In the genomic region with DNA sequence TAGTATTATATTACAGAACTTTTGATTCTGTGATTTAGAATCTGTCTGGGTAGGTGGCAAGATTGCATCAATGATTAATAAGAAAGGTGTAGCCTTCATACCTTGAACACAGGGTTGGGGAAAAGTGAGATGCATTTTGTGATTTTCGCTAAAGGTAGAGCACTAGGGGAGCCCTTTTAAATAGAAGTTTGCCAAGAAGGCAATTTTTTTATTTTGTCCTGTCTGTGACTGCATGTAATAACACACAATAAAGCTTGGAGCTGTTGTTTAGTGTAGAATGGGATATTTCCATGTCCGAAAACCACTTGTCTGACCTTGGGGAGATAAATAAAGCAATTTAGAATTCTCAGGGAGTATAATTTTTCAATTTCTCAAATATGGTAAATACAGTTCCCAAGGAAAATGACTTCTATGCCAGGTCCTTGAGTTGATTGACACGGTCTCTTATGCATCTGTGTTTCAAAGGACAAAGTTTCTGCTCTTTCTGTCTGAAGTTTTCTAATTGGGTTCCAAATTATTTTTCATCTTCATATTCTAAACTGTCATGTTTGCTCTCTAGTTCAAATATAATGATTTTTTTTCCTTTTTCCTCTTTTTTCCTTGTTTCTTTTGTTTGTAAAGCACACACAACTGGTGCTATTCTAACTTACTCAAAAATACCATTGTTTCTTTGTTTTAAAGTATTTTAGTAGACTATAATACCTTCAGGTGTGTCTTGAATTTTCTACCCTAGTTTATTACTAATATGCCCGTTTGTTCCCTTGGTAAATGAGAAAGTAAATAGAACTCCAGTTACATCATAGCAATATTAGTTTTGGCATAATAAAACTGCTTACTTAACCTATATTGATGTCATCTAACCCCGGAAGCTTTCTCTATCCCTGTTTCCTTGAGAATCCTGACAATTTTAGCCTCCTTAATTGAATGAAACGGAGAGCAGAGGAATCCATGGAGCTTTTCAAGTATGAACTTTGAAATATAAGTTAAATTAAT, we compare ENCODE assay signal across 24 cellular contexts.
DNase-seq lines count a peak whose midpoint lies in the region; ATAC-seq and TF ChIP-seq lines count a peak whose summit lies in the region.
"Had no signal": no experiment of that assay in that cellular context is flagged by ENCODE, and none has a peak within 500 bp of the region (broad histone marks: within the 10 kb centered on the region; RNA-seq: fewer than 3 reads in every experiment).

No MANE protein-coding gene starts in this region.

- H3K27ac Mint-ChIP-seq in HFFc6 (no peak overlapping the region), chondrocyte (ENCODE audit: unreplicated experiment) (peak overlapping the region; percentile 1)
- H3K27ac Mint-ChIP-seq in activated T-cell treated with anti-CD3 and anti-CD28 coated beads, Interleukin-2, amount 50 U/mL, for 24 hours: no peak overlapping the region
- H3K27ac Mint-ChIP-seq: activated CD4-positive, alpha-beta T cell treated with anti-CD3 and anti-CD28 coated beads, Interleukin-2, amount 10 ng/mL, durations not matched to agents 24 days and 14 days; activated naive CD4-positive, alpha-beta T cell treated with anti-CD3 and anti-CD28 coated beads, Interleukin-2, amount 50 U/mL, for 24 hours; stimulated activated memory B cell treated with anti-CD40 and anti-IgM and Interleukin-4, amounts not matched to agents 10 μg/mL and 1 μg/mL and 100 μg/mL, for 72 hours had no signal

- H3K79me2 ChIP-seq in ACC112 (ENCODE audit: control insufficient read depth, insufficient read depth, low read length, unreplicated experiment): no peaks in the 10 kb centered on the region

- H3K36me3 ChIP-seq in ACC112 (ENCODE audit: insufficient read depth, low read length) (peaks cover 7% of the 10 kb centered on the region), mucosa of descending colon (ENCODE audit: low read depth) (no peaks in the 10 kb centered on the region), tibial nerve (peaks cover 0 to 9% (median 0%) of the 10 kb centered on the region in 3 donors)
- H3K36me3 ChIP-seq: SJCRH30 had no signal

- H3K36me3 Mint-ChIP-seq in HFFc6 (ENCODE audit: low read depth) (peaks cover 14% of the 10 kb centered on the region), chondrocyte (ENCODE audit: low read depth) (peaks cover 24% of the 10 kb centered on the region)
- H3K36me3 Mint-ChIP-seq in activated T-cell treated with anti-CD3 and anti-CD28 coated beads, Interleukin-2, amount 50 U/mL, for 24 hours (ENCODE audit: low read depth): peaks cover 9% of the 10 kb centered on the region
- H3K36me3 Mint-ChIP-seq: CD4-positive, CD25-positive, alpha-beta regulatory T cell; stimulated activated memory B cell treated with anti-CD40 and anti-IgM and Interleukin-4, amounts not matched to agents 10 μg/mL and 1 μg/mL and 100 μg/mL, for 72 hours had no signal

- H3K4me1 ChIP-seq in ACC112 (ENCODE audit: control insufficient read depth, insufficient read depth, low read length, unreplicated experiment) (peaks cover 10% of the 10 kb centered on the region), mucosa of descending colon (ENCODE audit: low read depth) (no peaks in the 10 kb centered on the region), tibial nerve (peaks cover 0 to 4% (median 0%) of the 10 kb centered on the region in 4 donors)
- H3K4me1 ChIP-seq: testis had no signal

- H3K4me1 Mint-ChIP-seq in HFFc6 (ENCODE audit: low read depth) (peaks cover under 1% of the 10 kb centered on the region), chondrocyte (ENCODE audit: low read depth) (peaks cover 15% of the 10 kb centered on the region)
- no peaks in the 10 kb centered on the region for H3K4me1 Mint-ChIP-seq in activated T-cell treated with anti-CD3 and anti-CD28 coated beads, Interleukin-2, amount 50 U/mL, for 24 hours (ENCODE audit: low read depth)
- H3K4me1 Mint-ChIP-seq: activated CD4-positive, alpha-beta T cell treated with anti-CD3 and anti-CD28 coated beads, Interleukin-2, amount 10 ng/mL, durations not matched to agents 24 days and 14 days; activated naive CD4-positive, alpha-beta T cell treated with anti-CD3 and anti-CD28 coated beads, Interleukin-2, amount 50 U/mL, for 24 hours; CD4-positive, CD25-positive, alpha-beta regulatory T cell; neural crest cell; stimulated activated memory B cell treated with anti-CD40 and anti-IgM and Interleukin-4, amounts not matched to agents 10 μg/mL and 1 μg/mL and 100 μg/mL, for 72 hours had no signal

- peak; percentile 72 for ATAC-seq in mucosa of descending colon
- ATAC-seq: effector memory CD8-positive, alpha-beta T cell; Panc1; stimulated activated memory B cell treated with anti-CD40 and anti-IgM and Interleukin-4, amounts not matched to agents 10 μg/mL and 1 μg/mL and 100 μg/mL, for 72 hours had no signal

- TF ChIP-seq POLR2A in tibial nerve (IDR thresholded peaks at IDR 0.05): no peak

- no peak for TF ChIP-seq EP300 in tibial nerve (IDR thresholded peaks at IDR 0.05)

- H3K27me3 ChIP-seq in ACC112 (ENCODE audit: insufficient read depth, low read length) (no peaks in the 10 kb centered on the region), tibial nerve (no peaks in the 10 kb centered on the region)
- H3K27me3 ChIP-seq: SJCRH30, testis had no signal

- DNase-seq in HFFc6 (no peak), chondrocyte (ENCODE audit: low spot score) (no peak), mucosa of descending colon (no peak), tibial nerve (ENCODE audit: low spot score in 2 of 2) (no peak), mesenteric fat pad (ENCODE audit: low spot score) (no peak), HK-2 (ENCODE audit: unreplicated experiment) (no peak)
- no peak for DNase-seq in activated T-cell treated with anti-CD3 and anti-CD28 coated beads, Interleukin-2, amount 50 U/mL, for 24 hours
- DNase-seq: activated CD4-positive, alpha-beta T cell treated with anti-CD3 and anti-CD28 coated beads, Interleukin-2, amount 10 ng/mL, durations not matched to agents 24 days and 14 days; anterior cingulate cortex; CD4-positive, CD25-positive, alpha-beta regulatory T cell; effector memory CD8-positive, alpha-beta T cell; HCEC 1CT; Karpas-422; NCI-H1930; NCI-H446 treated with DMSO at 0.1 percent for 48 hours; NK-92 treated with Interleukin-12 subunit alpha and Interleukin-12 subunit beta, amount 100 ng/mL, for 24 hours; SJCRH30; small intestine; testis had no signal

- TF ChIP-seq CTCF in HFFc6 (IDR thresholded peaks at IDR 0.05) (0 out of 2 replicates have a peak, but pooled peaks have one; percentile 13), chondrocyte (IDR thresholded peaks at IDR 0.05) (no peak), mucosa of descending colon (IDR thresholded peaks at IDR 0.05) (no peak), tibial nerve (IDR thresholded peaks at IDR 0.05) (no peak)

- H3K9me3 Mint-ChIP-seq in HFFc6: no peaks in the 10 kb centered on the region
- no peaks in the 10 kb centered on the region for H3K9me3 Mint-ChIP-seq in chondrocyte (ENCODE audit: low read depth)
- H3K9me3 Mint-ChIP-seq in activated T-cell treated with anti-CD3 and anti-CD28 coated beads, Interleukin-2, amount 50 U/mL, for 24 hours: no peaks in the 10 kb centered on the region
- H3K9me3 Mint-ChIP-seq: activated CD4-positive, alpha-beta T cell treated with anti-CD3 and anti-CD28 coated beads, Interleukin-2, amount 10 ng/mL, durations not matched to agents 24 days and 14 days; activated naive CD4-positive, alpha-beta T cell treated with anti-CD3 and anti-CD28 coated beads, Interleukin-2, amount 50 U/mL, for 24 hours; effector memory CD8-positive, alpha-beta T cell; neural crest cell; stimulated activated memory B cell treated with anti-CD40 and anti-IgM and Interleukin-4, amounts not matched to agents 10 μg/mL and 1 μg/mL and 100 μg/mL, for 72 hours had no signal

- 61 to 67% methylated on average over 6 of the region's 6 CpGs for WGBS in tibial nerve, 2 donors

- H3K9me3 ChIP-seq in mucosa of descending colon (no peaks in the 10 kb centered on the region), tibial nerve (no peaks in the 10 kb centered on the region)
- H3K9me3 ChIP-seq: SJCRH30, testis had no signal

- H3K27me3 Mint-ChIP-seq in HFFc6 (ENCODE audit: insufficient read depth) (peaks cover 4% of the 10 kb centered on the region), chondrocyte (ENCODE audit: low read depth) (no peaks in the 10 kb centered on the region)
- no peaks in the 10 kb centered on the region for H3K27me3 Mint-ChIP-seq in activated T-cell treated with anti-CD3 and anti-CD28 coated beads, Interleukin-2, amount 50 U/mL, for 24 hours
- H3K27me3 Mint-ChIP-seq: activated CD4-positive, alpha-beta T cell treated with anti-CD3 and anti-CD28 coated beads, Interleukin-2, amount 10 ng/mL, durations not matched to agents 24 days and 14 days; activated naive CD4-positive, alpha-beta T cell treated with anti-CD3 and anti-CD28 coated beads, Interleukin-2, amount 50 U/mL, for 24 hours; CD4-positive, CD25-positive, alpha-beta regulatory T cell; effector memory CD8-positive, alpha-beta T cell; stimulated activated memory B cell treated with anti-CD40 and anti-IgM and Interleukin-4, amounts not matched to agents 10 μg/mL and 1 μg/mL and 100 μg/mL, for 72 hours had no signal

- no peak overlapping the region for H2AFZ ChIP-seq in ACC112 (ENCODE audit: low read length, unreplicated experiment)

- H3K27ac ChIP-seq in ACC112 (ENCODE audit: low read depth, low read length) (peak overlapping the region; percentile 4; the same call in 1 of the 2 replicates), tibial nerve (no peak overlapping the region)
- H3K27ac ChIP-seq: SJCRH30, testis had no signal

- H3K4me3 Mint-ChIP-seq in HFFc6: no peak overlapping the region
- H3K4me3 Mint-ChIP-seq in chondrocyte (ENCODE audit: unreplicated experiment): no peak overlapping the region
- no peak overlapping the region for H3K4me3 Mint-ChIP-seq in activated T-cell treated with anti-CD3 and anti-CD28 coated beads, Interleukin-2, amount 50 U/mL, for 24 hours
- H3K4me3 Mint-ChIP-seq: activated CD4-positive, alpha-beta T cell treated with anti-CD3 and anti-CD28 coated beads, Interleukin-2, amount 10 ng/mL, durations not matched to agents 24 days and 14 days; activated naive CD4-positive, alpha-beta T cell treated with anti-CD3 and anti-CD28 coated beads, Interleukin-2, amount 50 U/mL, for 24 hours; CD4-positive, CD25-positive, alpha-beta regulatory T cell; effector memory CD8-positive, alpha-beta T cell; neural crest cell; stimulated activated memory B cell treated with anti-CD40 and anti-IgM and Interleukin-4, amounts not matched to agents 10 μg/mL and 1 μg/mL and 100 μg/mL, for 72 hours had no signal

- H3K4me3 ChIP-seq in ACC112 (ENCODE audit: low read depth, low read length) (no peak overlapping the region), mucosa of descending colon (no peak overlapping the region), tibial nerve (no peak overlapping the region)
- H3K4me3 ChIP-seq: SJCRH30, testis had no signal

- intact Hi-C loops in mucosa of descending colon (cut with DNase I, micrococcal nuclease): no loop called here
